In the genomic region with DNA sequence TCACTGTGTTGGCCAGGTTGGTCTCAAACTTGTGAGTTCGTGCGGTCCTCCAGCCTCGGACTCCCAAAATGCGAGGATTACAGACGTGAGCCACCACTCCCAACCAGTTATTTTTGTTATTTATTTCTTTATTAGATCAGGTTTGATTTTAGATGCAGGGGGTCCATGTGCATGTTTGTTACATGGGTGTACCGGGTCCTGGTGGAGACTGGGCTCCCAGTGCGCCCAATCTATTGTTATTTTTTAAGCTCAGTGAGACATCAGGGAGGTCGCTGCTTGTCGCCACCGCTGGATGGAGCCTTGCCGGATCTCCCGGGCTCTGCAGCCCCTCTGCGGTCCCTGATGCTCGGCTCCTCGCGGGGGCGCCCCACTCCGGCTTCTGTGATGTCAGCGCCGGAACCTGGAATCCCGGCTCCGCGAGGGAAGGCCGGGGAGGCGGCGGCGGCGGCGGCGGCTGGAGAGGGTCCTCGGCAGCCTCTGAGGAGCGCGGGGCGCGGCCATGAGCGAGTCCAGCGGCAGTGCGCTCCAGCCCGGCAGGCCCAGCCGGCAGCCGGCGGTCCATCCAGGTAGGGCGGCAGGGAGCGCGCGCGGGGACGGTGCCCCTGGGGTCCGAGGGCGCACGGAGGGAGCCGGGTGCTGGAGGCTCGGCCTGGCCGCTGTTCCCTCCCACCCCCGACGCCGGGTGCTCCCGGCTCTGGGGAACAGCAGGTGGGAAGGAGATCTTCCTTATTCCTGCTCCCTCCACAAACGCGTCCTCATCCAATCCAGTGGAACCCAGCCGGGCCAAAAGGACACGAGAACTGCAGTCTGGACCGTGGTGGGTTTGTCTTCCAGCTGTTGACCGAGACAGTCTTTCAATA, we compare ENCODE assay signal across 9 cellular contexts. TPM values are rescaled to one million over a fixed set of nuclear protein-coding genes. Genes with fewer than 3 reads are reported as not detected.
A peak's percentile ranks its signal among the peaks of the same experiment; 100 is the strongest.
DNase-seq lines count a peak whose midpoint lies in the region; ATAC-seq and TF ChIP-seq lines count a peak whose summit lies in the region.
"Had no signal": no experiment of that assay in that cellular context is flagged by ENCODE, and none has a peak within 500 bp of the region (broad histone marks: within the 10 kb centered on the region; RNA-seq: fewer than 3 reads in every experiment).

A gene (plus strand): TSS at position 370 of the 860 bp plus-strand sequence. CDS start 130 bp downstream, at position 500.

- DNase-seq in stimulated activated CD4-positive, alpha-beta T cell treated with anti-CD3 and anti-CD28 coated beads, Interleukin-12 subunit alpha, Interleukin-12 subunit beta, amount 100 ng/mL, for 4 hours = peak; percentile 10
- no peak for DNase-seq in stimulated activated CD4-positive, alpha-beta T cell treated with anti-CD3 and anti-CD28 coated beads, Interleukin-4, amount 100 ng/mL, for 24 hours
- DNase-seq in NCI-H2171 treated with DMSO at 0.1 percent for 48 hours (lab: John Stamatoyannopoulos, UW) = peak; percentile 87
- DNase-seq in WTC11 (ENCODE audit: low spot score) = peak; percentile 95
- DNase-seq in fibroblast of lung (ENCODE audit: low read depth in 2 of 2) = peak; percentile 80 to 83
- DNase-seq in testis = peak; percentile 89
- DNase-seq in GM19240 (ENCODE audit: insufficient read length, low spot score) = no peak
- DNase-seq: naive B cell had no signal

- H3K9me3 ChIP-seq in fibroblast of lung (ENCODE audit: control insufficient read depth, insufficient read depth, low read depth, low read length) (no peaks in the 10 kb centered on the region), mucosa of rectum (ENCODE audit: control insufficient read depth in 2 of 2, low read length in 2 of 2) (no peaks in the 10 kb centered on the region), testis (no peaks in the 10 kb centered on the region)

- H3K27ac Mint-ChIP-seq in WTC11 = no peak within 1 kb of the TSS
- H3K27ac Mint-ChIP-seq: naive B cell had no signal

- 0 out of 2 replicates have a peak, but pooled peaks cover 3% of the 10 kb centered on the region for H3K4me1 Mint-ChIP-seq in WTC11
- H3K4me1 Mint-ChIP-seq: naive B cell had no signal

- peaks cover 3% of the 10 kb centered on the region for H3K4me1 ChIP-seq in fibroblast of lung (ENCODE audit: control insufficient read depth, extremely low read depth, insufficient read depth, low read length)
- peaks cover 2 to 7% of the 10 kb centered on the region in 2 donors for H3K4me1 ChIP-seq in mucosa of rectum (ENCODE audit: control insufficient read depth in 2 of 2, insufficient read depth in 2 of 2, low read length in 2 of 2)
- H3K4me1 ChIP-seq in testis = peaks cover 7% of the 10 kb centered on the region

- 8% methylated on average over 23 to 37 of the region's 64 CpGs for WGBS in testis, 2 donors

- TF ChIP-seq POLR2A in testis (IDR thresholded peaks at IDR 0.05) = no peak

- no peaks in the 10 kb centered on the region for H3K36me3 Mint-ChIP-seq in WTC11

- H3K27ac ChIP-seq in fibroblast of lung (ENCODE audit: insufficient read depth, low read length) (peak within 1 kb of the TSS; percentile 47), mucosa of rectum (ENCODE audit: low read depth in 2 of 2, low read length in 2 of 2) (peak within 1 kb of the TSS; percentile 77 to 85), testis (no peak within 1 kb of the TSS)

- intact Hi-C loops in testis (cut with DNase I; ENCODE audit: low total_unique reads) = no loop called here

- peak within 1 kb of the TSS; percentile 94 for H3K4me2 ChIP-seq in fibroblast of lung (ENCODE audit: extremely low read depth, insufficient read depth, low read length)

- H3K4me3 Mint-ChIP-seq in WTC11 = peak within 1 kb of the TSS; percentile 78
- H3K4me3 Mint-ChIP-seq: naive B cell had no signal

- POLR2A ChIA-PET in WTC11 (lab: Charles Lee) = interaction anchor here (0.6 to 0.9 kb wide), 2 partner anchors 26 to 182 kb away, joined by 3 to 4 read pairs; no protein-coding TSS in a partner anchor

- H2AFZ ChIP-seq in fibroblast of lung (ENCODE audit: low read length) = peak within 1 kb of the TSS; percentile 85

- ATAC-seq in WTC11 = peak; percentile 96

- H3K4me3 ChIP-seq in fibroblast of lung (replicated peaks in 1 of 4; ENCODE audit: control extremely low read depth in 1 of 4, insufficient read depth in 1 of 4, low read depth in 3 of 4, low read length in 4 of 4) (peak within 1 kb of the TSS; percentile 54 to 67 (median 60)), mucosa of rectum (ENCODE audit: low read length in 2 of 2) (peak within 1 kb of the TSS; percentile 78 to 84), testis (peak within 1 kb of the TSS; percentile 60 to 63)

- CTCF ChIA-PET in WTC11 (lab: Charles Lee) = interaction anchor here (0.6 to 2.4 kb wide), 32 partner anchors 9 to 1758 kb away, joined by 3 to 27 read pairs (median 4); a partner anchor contains a TSS

- peak within 1 kb of the TSS; percentile 65 for H3K9ac ChIP-seq in fibroblast of lung (ENCODE audit: insufficient read depth, low read length)
- H3K9ac ChIP-seq in mucosa of rectum (ENCODE audit: low read depth in 1 of 2, low read length in 2 of 2) = peak within 1 kb of the TSS; percentile 72 to 93

- H3K27me3 ChIP-seq in fibroblast of lung (ENCODE audit: control insufficient read depth, insufficient read depth, low read length) (no peaks in the 10 kb centered on the region), mucosa of rectum (ENCODE audit: control insufficient read depth in 2 of 2, insufficient read depth in 2 of 2, low read length in 2 of 2) (no peaks in the 10 kb centered on the region), testis (no peaks in the 10 kb centered on the region)

- H4K20me1 ChIP-seq in fibroblast of lung (ENCODE audit: control insufficient read depth, extremely low read depth, insufficient read depth, low read length) = no peaks in the 10 kb centered on the region

- TF ChIP-seq CTCF in WTC11 (IDR thresholded peaks at IDR 0.05) (no peak; the same call in 1 of the 2 replicates), fibroblast of lung (conservative IDR thresholded peaks at IDR 0.05 in 1 of 2, IDR thresholded peaks at IDR 0.05 in 1 of 2; ENCODE audit: low read depth in 1 of 2, low read length in 2 of 2) (peak; percentile 76 to 85), testis (IDR thresholded peaks at IDR 0.05) (peak in 2 of 3 experiments; percentile 48 to 68)

- no peaks in the 10 kb centered on the region for H3K79me2 ChIP-seq in fibroblast of lung (ENCODE audit: control insufficient read depth, insufficient read depth, low read length)

- H3K27me3 Mint-ChIP-seq in WTC11 (ENCODE audit: low read depth) = no peaks in the 10 kb centered on the region

- peaks cover 3% of the 10 kb centered on the region; the same call in 1 of the 2 replicates for H3K9me3 Mint-ChIP-seq in WTC11
- H3K9me3 Mint-ChIP-seq: naive B cell had no signal

- no peaks in the 10 kb centered on the region for H3K36me3 ChIP-seq in fibroblast of lung (ENCODE audit: control insufficient read depth, insufficient read depth, low read length)
- H3K36me3 ChIP-seq in mucosa of rectum (ENCODE audit: control insufficient read depth in 2 of 2, insufficient read depth in 2 of 2, low read length in 2 of 2) = no peaks in the 10 kb centered on the region
- no peaks in the 10 kb centered on the region for H3K36me3 ChIP-seq in testis (ENCODE audit: low read depth, missing control alignments)

TF ChIP-seq in WTC11, 78 proteins besides CTCF, POLR2A, EP300 and RAD21 (continues in another document):
- TF ChIP-seq ZNF263 (CRISPR knock-in tag; IDR thresholded peaks at IDR 0.05; ENCODE audit: low read depth) (peak; percentile 70; the same call in 1 of the 2 replicates), ZNF423 (CRISPR knock-in tag; IDR thresholded peaks at IDR 0.05) (peak; percentile 39; the same call in 1 of the 2 replicates), ZNF138 (CRISPR knock-in tag; conservative IDR thresholded peaks at IDR 0.05) (0 out of 2 replicates have a peak, but pooled peaks have one; percentile 57), ZNF416 (CRISPR knock-in tag; IDR thresholded peaks at IDR 0.05) (0 out of 2 replicates have a peak, but pooled peaks have one; percentile 16), MYBL2 (CRISPR knock-in tag; IDR thresholded peaks at IDR 0.05) (peak; percentile 55; the same call in 1 of the 2 replicates), TEAD4 (CRISPR knock-in tag; IDR thresholded peaks at IDR 0.05) (0 out of 2 replicates have a peak, but pooled peaks have one; percentile 39), HMGA2 (CRISPR knock-in tag; IDR thresholded peaks at IDR 0.05) (no peak)
- TF ChIP-seq, protein P1, sequence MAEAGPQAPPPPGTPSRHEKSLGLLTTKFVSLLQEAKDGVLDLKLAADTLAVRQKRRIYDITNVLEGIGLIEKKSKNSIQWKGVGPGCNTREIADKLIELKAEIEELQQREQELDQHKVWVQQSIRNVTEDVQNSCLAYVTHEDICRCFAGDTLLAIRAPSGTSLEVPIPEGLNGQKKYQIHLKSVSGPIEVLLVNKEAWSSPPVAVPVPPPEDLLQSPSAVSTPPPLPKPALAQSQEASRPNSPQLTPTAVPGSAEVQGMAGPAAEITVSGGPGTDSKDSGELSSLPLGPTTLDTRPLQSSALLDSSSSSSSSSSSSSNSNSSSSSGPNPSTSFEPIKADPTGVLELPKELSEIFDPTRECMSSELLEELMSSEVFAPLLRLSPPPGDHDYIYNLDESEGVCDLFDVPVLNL (CRISPR knock-in tag; IDR thresholded peaks at IDR 0.05; ENCODE audit: borderline replicate concordance, low read depth) = no peak
- TF ChIP-seq, protein P2, sequence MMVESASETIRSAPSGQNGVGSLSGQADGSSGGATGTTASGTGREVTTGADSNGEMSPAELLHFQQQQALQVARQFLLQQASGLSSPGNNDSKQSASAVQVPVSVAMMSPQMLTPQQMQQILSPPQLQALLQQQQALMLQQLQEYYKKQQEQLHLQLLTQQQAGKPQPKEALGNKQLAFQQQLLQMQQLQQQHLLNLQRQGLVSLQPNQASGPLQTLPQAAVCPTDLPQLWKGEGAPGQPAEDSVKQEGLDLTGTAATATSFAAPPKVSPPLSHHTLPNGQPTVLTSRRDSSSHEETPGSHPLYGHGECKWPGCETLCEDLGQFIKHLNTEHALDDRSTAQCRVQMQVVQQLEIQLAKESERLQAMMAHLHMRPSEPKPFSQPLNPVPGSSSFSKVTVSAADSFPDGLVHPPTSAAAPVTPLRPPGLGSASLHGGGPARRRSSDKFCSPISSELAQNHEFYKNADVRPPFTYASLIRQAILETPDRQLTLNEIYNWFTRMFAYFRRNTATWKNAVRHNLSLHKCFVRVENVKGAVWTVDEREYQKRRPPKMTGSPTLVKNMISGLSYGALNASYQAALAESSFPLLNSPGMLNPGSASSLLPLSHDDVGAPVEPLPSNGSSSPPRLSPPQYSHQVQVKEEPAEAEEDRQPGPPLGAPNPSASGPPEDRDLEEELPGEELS (CRISPR knock-in tag; IDR thresholded peaks at IDR 0.05) = peak; percentile 81

RNA-seq across cellular contexts. Expression of the gene that starts here (rescaled TPM):
- 2.5 to 3.7 TPM (median 3.6 TPM) in 3 replicates for total RNA-seq in WTC11 (2021)
- 0.51 and 1.5 TPM in 2 replicates for total RNA-seq in fibroblast of lung
- 0.18 and 0.85 TPM in 2 replicates for polyA plus RNA-seq in fibroblast of lung
- 0.15 and 0.65 TPM in 2 replicates for polyA plus RNA-seq in fibroblast of lung (2012)
- polyA minus RNA-seq in fibroblast of lung (ENCODE audit: low replicate concordance) = 1.9 TPM in 1 of 2 replicates, not detected in the other
- total RNA-seq in testis = 10 to 100 TPM in 1 of 2 donors, 1 to 10 TPM in 1; 9.8 to 14.6 TPM
- polyA plus RNA-seq in testis (ENCODE audit: insufficient read depth, low read depth, low replicate concordance) = 33.0 TPM

Comparison
In these comparisons a context has a peak if more than half of its experiments do, and no peak if none do; other contexts are left out.
1. RNA of the gene that starts here (polyA plus RNA-seq): 33.0 TPM in testis (single experiment); 0.15 to 0.85 TPM in fibroblast of lung; every median in the first group is over 10 times any median in the second.
2. DNase-seq: peak in stimulated activated CD4-positive, alpha-beta T cell treated with anti-CD3 and anti-CD28 coated beads, Interleukin-12 subunit alpha, Interleukin-12 subunit beta, amount 100 ng/mL, for 4 hours (single experiment), NCI-H2171 treated with DMSO at 0.1 percent for 48 hours (single experiment), WTC11 (single experiment), fibroblast of lung (2 of 2) and testis (single experiment); none in stimulated activated CD4-positive, alpha-beta T cell treated with anti-CD3 and anti-CD28 coated beads, Interleukin-4, amount 100 ng/mL, for 24 hours (single experiment) and GM19240 (single experiment).
3. H3K27ac ChIP-seq: peak in fibroblast of lung (single experiment) and mucosa of rectum (2 of 2); none in testis (0 of 2).
4. Peak in every context shown above with its lines, with median percentiles within 50 percentile points of each other: H3K4me3 ChIP-seq.